ENCODE assay signal across 28 cellular contexts in the genomic region with DNA sequence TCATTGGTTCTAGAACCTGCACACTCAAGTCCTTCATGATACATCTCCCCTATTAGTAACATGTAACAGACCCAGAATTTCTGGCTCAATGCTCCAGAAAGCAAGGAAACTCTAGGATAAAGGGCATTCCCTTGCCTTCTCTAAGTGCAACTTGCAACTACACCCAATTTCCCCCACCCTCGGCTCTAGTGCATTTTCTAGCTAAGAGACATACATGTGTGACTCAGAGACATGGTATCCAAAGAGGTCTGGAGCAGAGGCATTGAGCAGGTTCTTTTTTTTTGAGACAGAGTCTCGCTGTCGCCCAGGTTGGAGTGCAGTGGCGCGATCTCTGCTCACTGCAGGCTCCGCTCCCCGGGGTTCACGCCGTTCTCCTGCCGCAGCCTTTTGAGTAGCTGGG.
DNase-seq lines count a peak whose midpoint lies in the region; ATAC-seq, FAIRE-seq and TF ChIP-seq lines count a peak whose summit lies in the region.
"Had no signal": no experiment of that assay in that cellular context is flagged by ENCODE, and none has a peak within 500 bp of the region (broad histone marks: within the 10 kb centered on the region; RNA-seq: fewer than 3 reads in every experiment).

No MANE protein-coding gene starts in this region.

- DNase-seq in EL (peak; percentile 21), M059J (ENCODE audit: low read depth) (peak; percentile 47), astrocyte (ENCODE audit: low read depth) (peak; percentile 39), islet precursor cell (peak; percentile 88), left colon (no peak), LoVo (ENCODE audit: low spot score) (no peak), foreskin keratinocyte (no peak)
- no peak for DNase-seq in activated T-cell treated with anti-CD3 and anti-CD28 coated beads, Interleukin-2, amount 50 U/mL, for 48 hours
- DNase-seq: 8988T, ACHN, BE2C, DMS153, GDM1, Karpas-422, MV-4-11, NCI-H1105, NCI-H146, NCI-H1930, NCI-H446 treated with DMSO at 0.1 percent for 48 hours, NCI-H526, NCI-H82, Right ventricle myocardium superior, RPMI8226 had no signal

- no peaks in the 10 kb centered on the region for H3K36me3 ChIP-seq in astrocyte (ENCODE audit: insufficient read depth, low read length)
- H3K36me3 ChIP-seq: BE2C, SJSA1 had no signal

- no peaks in the 10 kb centered on the region for H3K36me3 Mint-ChIP-seq in astrocyte (ENCODE audit: low read depth, unreplicated experiment)
- H3K36me3 Mint-ChIP-seq: CD14-positive monocyte had no signal

- H3K9me3 ChIP-seq in astrocyte (ENCODE audit: insufficient read depth, low read depth, low read length): no peaks in the 10 kb centered on the region
- H3K9me3 ChIP-seq: BE2C, SJSA1 had no signal

- no peaks in the 10 kb centered on the region for H3K4me1 ChIP-seq in astrocyte (ENCODE audit: insufficient read depth, low read length)
- H3K4me1 ChIP-seq in foreskin keratinocyte: no peaks in the 10 kb centered on the region
- H3K4me1 ChIP-seq: BE2C, SJSA1 had no signal

- H3K4me3 Mint-ChIP-seq in astrocyte (ENCODE audit: unreplicated experiment): no peak overlapping the region
- H3K4me3 Mint-ChIP-seq: CD14-positive monocyte had no signal

- no peaks in the 10 kb centered on the region for H4K20me1 ChIP-seq in astrocyte (ENCODE audit: insufficient read depth, low read length)

- no peak overlapping the region for H3K4me3 ChIP-seq in astrocyte (ENCODE audit: insufficient read depth, low read depth, low read length)
- H3K4me3 ChIP-seq: SJSA1 had no signal

- no peak overlapping the region for H3K4me2 ChIP-seq in astrocyte (ENCODE audit: low read length)

- H3K27me3 Mint-ChIP-seq in astrocyte (ENCODE audit: low read depth, unreplicated experiment): peaks cover 2% of the 10 kb centered on the region

- H3K9me3 Mint-ChIP-seq in astrocyte (ENCODE audit: unreplicated experiment): no peaks in the 10 kb centered on the region

- intact Hi-C loops in left colon (cut with DNase I, micrococcal nuclease): no loop called here

- no peak overlapping the region for H3K27ac ChIP-seq in astrocyte (ENCODE audit: low read depth, low read length)
- H3K27ac ChIP-seq in foreskin keratinocyte: no peak overlapping the region
- H3K27ac ChIP-seq: HL-60, SJSA1 had no signal

- no peak overlapping the region for H3K9ac ChIP-seq in astrocyte (ENCODE audit: low read length)

- H3K79me2 ChIP-seq in astrocyte (ENCODE audit: insufficient read depth, low read length): no peaks in the 10 kb centered on the region

- no peak overlapping the region for H3K27ac Mint-ChIP-seq in astrocyte (ENCODE audit: unreplicated experiment)
- H3K27ac Mint-ChIP-seq: CD14-positive monocyte had no signal

- H2AFZ ChIP-seq in astrocyte (ENCODE audit: low read depth, low read length): no peak overlapping the region

- TF ChIP-seq CTCF in astrocyte (IDR thresholded peaks at IDR 0.05; ENCODE audit: insufficient read depth, low read depth, low read length) (no peak), foreskin keratinocyte (conservative IDR thresholded peaks at IDR 0.05) (no peak)

- no peak for FAIRE-seq in astrocyte (lab: Jason Lieb, UNC)
- FAIRE-seq: GM12891, H1 had no signal

- H3K27me3 ChIP-seq in astrocyte (ENCODE audit: insufficient read depth, low read length) (no peaks in the 10 kb centered on the region), foreskin keratinocyte (no peaks in the 10 kb centered on the region)
- H3K27me3 ChIP-seq: BE2C had no signal

- ATAC-seq in left colon: no peak
- no peak for ATAC-seq in foreskin keratinocyte

- H3K4me1 Mint-ChIP-seq in astrocyte (ENCODE audit: low read depth, unreplicated experiment): peaks cover 12% of the 10 kb centered on the region
- H3K4me1 Mint-ChIP-seq: CD14-positive monocyte had no signal

Comparison
In these comparisons a context has a peak if more than half of its experiments do, and no peak if none do; other contexts are left out.
1. DNase-seq: peak in EL (single experiment), M059J (single experiment), astrocyte (single experiment) and islet precursor cell (single experiment); none in activated T-cell treated with anti-CD3 and anti-CD28 coated beads, Interleukin-2, amount 50 U/mL, for 48 hours (0 of 2), left colon (0 of 2), LoVo (single experiment) and foreskin keratinocyte (0 of 2).